Comparison of ENCODE assay signal across 27 cellular contexts in the genomic region with DNA sequence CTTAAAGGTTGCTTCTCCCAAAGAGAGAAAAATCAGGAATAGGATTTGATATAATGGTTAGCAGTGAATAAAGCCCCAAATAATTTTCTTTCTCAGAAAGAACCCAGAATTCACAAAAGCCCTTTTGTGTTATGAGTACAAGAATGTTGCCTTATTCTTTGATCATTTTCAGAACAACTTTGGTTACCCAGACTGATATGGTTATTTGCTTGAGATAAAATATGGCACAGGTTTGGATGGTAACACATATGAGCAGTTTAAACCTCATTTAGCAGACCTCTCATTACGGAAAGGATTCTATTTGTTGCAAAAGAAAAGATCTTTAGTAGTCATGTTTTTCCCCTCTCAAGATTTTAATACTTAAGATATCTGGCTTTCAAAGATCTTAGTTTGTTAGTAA.
"Had no signal": no experiment of that assay in that cellular context is flagged by ENCODE, and none has a peak within 500 bp of the region (broad histone marks: within the 10 kb centered on the region; RNA-seq: fewer than 3 reads in every experiment).

No MANE protein-coding gene starts in this region.

- H3K4me1 ChIP-seq: suprapubic skin, testis, thyroid gland, transverse colon, upper lobe of left lung, upper lobe of right lung, uterus, vagina had no signal

- FAIRE-seq: urothelium cell line had no signal

- ATAC-seq: stimulated activated effector memory CD8-positive, alpha-beta T cell treated with anti-CD3 and anti-CD28 coated beads, Interleukin-12 subunit alpha, Interleukin-12 subunit beta, amount 100 ng/mL, for 72 hours; stimulated activated memory B cell treated with anti-CD40 and anti-IgM and Interleukin-4, amounts not matched to agents 10 μg/mL and 1 μg/mL and 100 μg/mL, for 72 hours; stimulated activated naive B cell treated with anti-CD40 and anti-IgM and Interleukin-4, amounts not matched to agents 10 μg/mL and 1 μg/mL and 100 μg/mL, for 72 hours; stimulated activated naive CD8-positive, alpha-beta T cell treated with anti-CD3 and anti-CD28 coated beads, Interleukin-15, amount 100 ng/mL, for 72 hours; stimulated activated naive CD8-positive, alpha-beta T cell treated with anti-CD3 and anti-CD28 coated beads, Interleukin-15, Interleukin-2, amounts not matched to agents 100 U/mL and 50 U/mL, for 24 hours; upper lobe of right lung had no signal

- H3K27me3 ChIP-seq: stomach, suprapubic skin, testis, thyroid gland, tibial artery, tibial nerve, transverse colon, upper lobe of left lung, upper lobe of right lung, uterus, vagina had no signal

- H3K9me3 ChIP-seq: stomach, suprapubic skin, testis, thoracic aorta, thyroid gland, tibial artery, tibial nerve, transverse colon, upper lobe of left lung, upper lobe of right lung, uterus, vagina had no signal

- H3K27ac ChIP-seq: suprapubic skin, testis, thoracic aorta, thyroid gland, tibial artery, tibial nerve, transverse colon, upper lobe of left lung, upper lobe of right lung, uterus, vagina had no signal

- H3K4me3 ChIP-seq: stomach, suprapubic skin, testis, thoracic aorta, thyroid gland, tibial artery, tibial nerve, transverse colon, upper lobe of left lung, upper lobe of right lung, uterus, vagina had no signal

- H3K36me3 ChIP-seq: thoracic aorta, uterus, vagina had no signal

- DNase-seq: stimulated activated CD4-positive, alpha-beta T cell treated with anti-CD3 and anti-CD28 coated beads, Interleukin-2, amount 100 ng/mL, for 48 hours; stimulated activated CD4-positive, alpha-beta T cell treated with anti-CD3 and anti-CD28 coated beads, Interleukin-4, amount 100 ng/mL, for 1 hour; stimulated activated CD4-positive, alpha-beta T cell treated with anti-CD3 and anti-CD28 coated beads, Interleukin-4, amount 100 ng/mL, for 24 hours; stimulated activated CD4-positive, alpha-beta T cell treated with anti-CD3 and anti-CD28 coated beads, Interleukin-4, amount 100 ng/mL, for 4 hours; stimulated activated CD8-positive, alpha-beta memory T cell treated with anti-CD3 and anti-CD28 coated beads, Interleukin-4, amount 100 ng/mL, for 48 hours; stimulated activated naive B cell treated with anti-CD40 and anti-IgM and Interleukin-4, amounts not matched to agents 10 μg/mL and 1 μg/mL and 100 μg/mL, for 72 hours; stimulated activated naive CD4-positive, alpha-beta T cell; stimulated activated naive CD4-positive, alpha-beta T cell treated with Interleukin-2 at 50 U/mL for 16 hours; stimulated activated naive CD8-positive, alpha-beta T cell treated with anti-CD3 and anti-CD28 coated beads, Interleukin-15, amount 100 ng/mL, for 72 hours; stimulated activated naive CD8-positive, alpha-beta T cell treated with anti-CD3 and anti-CD28 coated beads, Interleukin-15, Interleukin-2, amounts not matched to agents 100 U/mL and 50 U/mL, for 24 hours; stomach; substantia nigra; testis; thyroid gland; tibial artery; transverse colon; trophoblast cell; upper lobe of left lung; upper lobe of right lung; uterus had no signal
